Comparison of ENCODE assay signal across 12 cellular contexts in the genomic region with DNA sequence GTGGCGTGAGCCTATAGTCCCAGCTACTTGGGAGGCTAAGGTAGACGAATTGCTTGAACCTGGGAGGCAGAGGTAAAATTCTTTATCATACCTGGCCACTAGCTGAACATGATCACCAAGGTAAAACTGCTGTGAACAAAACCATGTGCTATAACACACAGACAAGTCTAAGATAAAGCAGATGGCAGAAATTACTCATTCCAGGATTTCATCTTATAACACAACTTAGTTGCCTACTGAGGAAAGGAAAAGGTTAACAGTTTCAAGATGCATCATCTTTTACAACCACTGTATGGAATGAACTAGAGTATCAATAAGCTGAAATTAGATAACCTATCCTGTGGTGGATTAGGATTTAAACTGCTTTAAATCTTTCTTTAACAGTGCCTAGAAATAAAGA. TPM values are rescaled to one million over a fixed set of nuclear protein-coding genes. Genes with fewer than 3 reads are reported as not detected.
DNase-seq lines count a peak whose midpoint lies in the region; ATAC-seq lines count a peak whose summit lies in the region.
"Had no signal": no experiment of that assay in that cellular context is flagged by ENCODE, and none has a peak within 500 bp of the region (broad histone marks: within the 10 kb centered on the region; RNA-seq: fewer than 3 reads in every experiment).

No MANE protein-coding gene starts in this region.

- CTCF ChIA-PET in activated CD8-positive, alpha-beta T cell treated with anti-CD3 and anti-CD28 coated beads, Interleukin-2, amount 10 ng/mL, durations not matched to agents 7 days and 5 days (lab: Charles Lee), result interaction anchor here (1.2 to 1.5 kb wide), 3 partner anchors 8 to 382 kb away, joined by 3 to 4 read pairs (median 4); a partner anchor contains a TSS

- H3K9me3 Mint-ChIP-seq in activated CD8-positive, alpha-beta T cell treated with anti-CD3 and anti-CD28 coated beads, Interleukin-2, amount 10 ng/mL, durations not matched to agents 7 days and 5 days (ENCODE audit: insufficient read depth), result no peaks in the 10 kb centered on the region

- ATAC-seq in GM18517 (IDR thresholded peaks at IDR 0.05; ENCODE audit: unreplicated experiment) (peak; percentile 77), GM19463 (IDR thresholded peaks at IDR 0.05; ENCODE audit: unreplicated experiment) (peak; percentile 82), HG03045 (IDR thresholded peaks at IDR 0.05; ENCODE audit: unreplicated experiment) (peak; percentile 78)
- ATAC-seq in activated CD8-positive, alpha-beta T cell treated with anti-CD3 and anti-CD28 coated beads, Interleukin-2, amount 10 ng/mL, durations not matched to agents 7 days and 5 days, result peak; percentile 27
- ATAC-seq: left lobe of liver had no signal

- no peak overlapping the region for H3K27ac Mint-ChIP-seq in activated CD8-positive, alpha-beta T cell treated with anti-CD3 and anti-CD28 coated beads, Interleukin-2, amount 10 ng/mL, durations not matched to agents 7 days and 5 days

- DNase-seq in activated CD8-positive, alpha-beta T cell treated with anti-CD3 and anti-CD28 coated beads, Interleukin-2, amount 10 ng/mL, durations not matched to agents 7 days and 5 days, result no peak
- DNase-seq in NK-92 (lab: John Stamatoyannopoulos, UW; ENCODE audit: unreplicated experiment) (no peak), DMS79 (lab: John Stamatoyannopoulos, UW) (no peak), NCI-H1436 treated with DMSO at 0.1 percent for 48 hours (lab: John Stamatoyannopoulos, UW) (no peak), NCI-H1048 (lab: John Stamatoyannopoulos, UW) (no peak)
- DNase-seq: activated CD4-positive, alpha-beta T cell treated with anti-CD3 and anti-CD28 coated beads for 4 hours; NCI-H345; OCI-M1 had no signal

- POLR2A ChIA-PET in activated CD8-positive, alpha-beta T cell treated with anti-CD3 and anti-CD28 coated beads, Interleukin-2, amount 10 ng/mL, durations not matched to agents 7 days and 5 days (lab: Charles Lee), result interaction anchor here (1.1 to 1.9 kb wide), 2 partner anchors 8 to 10 kb away, joined by 5 to 6 read pairs; a partner anchor contains a TSS

- H3K4me1 Mint-ChIP-seq in activated CD8-positive, alpha-beta T cell treated with anti-CD3 and anti-CD28 coated beads, Interleukin-2, amount 10 ng/mL, durations not matched to agents 7 days and 5 days (ENCODE audit: low read depth), result peaks cover 32% of the 10 kb centered on the region

- H3K36me3 Mint-ChIP-seq in activated CD8-positive, alpha-beta T cell treated with anti-CD3 and anti-CD28 coated beads, Interleukin-2, amount 10 ng/mL, durations not matched to agents 7 days and 5 days (ENCODE audit: low read depth), result peaks cover 36% of the 10 kb centered on the region

- H3K4me3 Mint-ChIP-seq in activated CD8-positive, alpha-beta T cell treated with anti-CD3 and anti-CD28 coated beads, Interleukin-2, amount 10 ng/mL, durations not matched to agents 7 days and 5 days, result no peak overlapping the region

- no peaks in the 10 kb centered on the region for H3K27me3 Mint-ChIP-seq in activated CD8-positive, alpha-beta T cell treated with anti-CD3 and anti-CD28 coated beads, Interleukin-2, amount 10 ng/mL, durations not matched to agents 7 days and 5 days (ENCODE audit: low read depth)

RNA-seq across cellular contexts. Expression of a gene that starts 8.3 kb away (rescaled TPM):
- total RNA-seq in activated CD8-positive, alpha-beta T cell treated with anti-CD3 and anti-CD28 coated beads, Interleukin-2, amount 10 ng/mL, durations not matched to agents 7 days and 5 days, result 10 to 100 TPM; 54.5 to 54.9 TPM

Comparison
In these comparisons a context has a peak if more than half of its experiments do, and no peak if none do; other contexts are left out.
1. ATAC-seq: peak in every context shown above with its lines; median percentile 82 in GM19463; 78 in HG03045; 77 in GM18517; 27 in activated CD8-positive, alpha-beta T cell treated with anti-CD3 and anti-CD28 coated beads, Interleukin-2, amount 10 ng/mL, durations not matched to agents 7 days and 5 days.